Comparison of ENCODE assay signal across 26 cellular contexts in the genomic region with DNA sequence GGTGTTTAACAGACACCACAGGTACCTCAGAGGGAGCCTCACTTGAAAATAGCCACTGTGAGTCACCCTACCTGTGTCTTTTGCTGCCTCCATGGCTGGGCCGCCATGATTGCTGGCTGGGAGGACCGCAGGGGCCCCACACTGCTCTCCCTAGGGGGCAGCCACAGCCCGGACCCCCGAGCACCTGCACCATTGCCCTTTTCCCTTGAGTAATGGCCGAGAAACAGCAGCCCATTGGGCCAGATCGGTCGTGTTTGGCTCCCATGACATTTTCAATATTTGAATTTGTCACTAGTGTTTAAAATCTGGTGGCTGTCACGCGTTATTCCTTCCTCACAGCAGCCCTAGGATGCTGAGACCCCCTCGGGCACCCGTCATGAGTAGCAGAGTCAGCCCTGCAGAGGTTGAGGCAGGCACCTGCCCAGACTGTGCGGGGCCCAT. TPM values are rescaled to one million over a fixed set of nuclear protein-coding genes. Genes with fewer than 3 reads are reported as not detected.
DNase-seq lines count a peak whose midpoint lies in the region; FAIRE-seq and TF ChIP-seq lines count a peak whose summit lies in the region.
"Had no signal": no experiment of that assay in that cellular context is flagged by ENCODE, and none has a peak within 500 bp of the region (broad histone marks: within the 10 kb centered on the region; RNA-seq: fewer than 3 reads in every experiment).

No MANE protein-coding gene starts in this region.

- peaks cover 19% of the 10 kb centered on the region for H3K4me1 Mint-ChIP-seq in activated CD4-positive, alpha-beta memory T cell treated with anti-CD3 and anti-CD28 coated beads for 36 hours (ENCODE audit: low read depth)

- H4K20me1 ChIP-seq in BLaER1 treated with 17β-estradiol and CSF1 and Interleukin-3, amounts not matched to agents 10 nM and 100 nM: peaks cover 0 to 18% (median 0%) of the 10 kb centered on the region in 11 experiments; a peak in 2 of 22 replicates

- no peak for TF ChIP-seq CTCF in coronary artery (IDR thresholded peaks at IDR 0.05)

- H3K4me3 Mint-ChIP-seq in activated CD4-positive, alpha-beta memory T cell treated with anti-CD3 and anti-CD28 coated beads for 36 hours: no peak overlapping the region
- H3K4me3 Mint-ChIP-seq: CD4-positive, alpha-beta memory T cell had no signal

- H3K4me1 ChIP-seq in BLaER1 treated with 17β-estradiol and CSF1 and Interleukin-3, amounts not matched to agents 10 nM and 100 nM: peaks cover 5 to 65% (median 39%) of the 10 kb centered on the region in 10 experiments
- no peaks in the 10 kb centered on the region; the same call in 1 of the 2 replicates for H3K4me1 ChIP-seq in SJCRH30
- H3K4me1 ChIP-seq: Caco-2, HAP-1 had no signal

- peak overlapping the region in 6 of 11 experiments; percentile 19 to 52 (median 42); a peak in 8 of 22 replicates for H3K4me2 ChIP-seq in BLaER1 treated with 17β-estradiol and CSF1 and Interleukin-3, amounts not matched to agents 10 nM and 100 nM

- peaks cover 5% of the 10 kb centered on the region for H3K27me3 Mint-ChIP-seq in activated CD4-positive, alpha-beta memory T cell treated with anti-CD3 and anti-CD28 coated beads for 36 hours
- H3K27me3 Mint-ChIP-seq: CD4-positive, alpha-beta memory T cell had no signal

- POLR2A ChIA-PET in activated CD4-positive, alpha-beta memory T cell treated with anti-CD3 and anti-CD28 coated beads for 36 hours (lab: Charles Lee): no interaction called here

- FAIRE-seq in HTR-8/SVneo (lab: Jason Lieb, UNC): peak; percentile 75
- FAIRE-seq: GM12878, RCC 7860 had no signal

- CTCF ChIA-PET in activated CD4-positive, alpha-beta memory T cell treated with anti-CD3 and anti-CD28 coated beads for 36 hours (lab: Charles Lee): interaction anchor here (1.3 to 2.0 kb wide), 3 partner anchors 10 to 17 kb away, joined by 3 to 5 read pairs (median 3); no protein-coding TSS in a partner anchor

- peaks cover 0 to 32% (median 17%) of the 10 kb centered on the region in 11 experiments; a peak in 12 of 22 replicates for H3K27me3 ChIP-seq in BLaER1 treated with 17β-estradiol and CSF1 and Interleukin-3, amounts not matched to agents 10 nM and 100 nM
- peaks cover 5% of the 10 kb centered on the region for H3K27me3 ChIP-seq in SJCRH30

- H3K27ac Mint-ChIP-seq in activated CD4-positive, alpha-beta memory T cell treated with anti-CD3 and anti-CD28 coated beads for 36 hours: no peak overlapping the region
- H3K27ac Mint-ChIP-seq: CD4-positive, alpha-beta memory T cell had no signal

- DNase-seq in HTR-8/SVneo (ENCODE audit: insufficient read length, low spot score): no peak
- DNase-seq in coronary artery (ENCODE audit: low spot score): peak; percentile 56
- peak; percentile 76 for DNase-seq in mesenteric fat pad (ENCODE audit: low spot score)
- no peak for DNase-seq in occipital lobe (lab: John Stamatoyannopoulos, UW)
- DNase-seq in SJCRH30: no peak
- DNase-seq in NCI-H2081 (lab: John Stamatoyannopoulos, UW): no peak
- no peak for DNase-seq in activated CD4-positive, alpha-beta memory T cell treated with anti-CD3 and anti-CD28 coated beads for 36 hours
- DNase-seq: Caco-2; CD4-positive, alpha-beta memory T cell; DMS 273 treated with DMSO at 0.1 percent for 48 hours; DMS79 treated with DMSO at 0.1 percent for 48 hours; GM23248; Kasumi-1; NCI-H1417; NCI-H1694 treated with DMSO at 0.1 percent for 48 hours; NCI-H446; NCI-H526 treated with DMSO at 0.1 percent for 48 hours; OCI-M1; SHP77 had no signal

- H3K9me3 Mint-ChIP-seq in activated CD4-positive, alpha-beta memory T cell treated with anti-CD3 and anti-CD28 coated beads for 36 hours: no peaks in the 10 kb centered on the region

- H3K36me3 ChIP-seq in BLaER1 treated with 17β-estradiol and CSF1 and Interleukin-3, amounts not matched to agents 10 nM and 100 nM: no peaks in the 10 kb centered on the region
- H3K36me3 ChIP-seq in SJCRH30: no peaks in the 10 kb centered on the region
- H3K36me3 ChIP-seq: HAP-1 had no signal

- intact Hi-C loops in activated CD4-positive, alpha-beta memory T cell treated with anti-CD3 and anti-CD28 coated beads for 36 hours (cut with micrococcal nuclease): no loop called here

- H3K9me3 ChIP-seq in BLaER1 treated with 17β-estradiol and CSF1 and Interleukin-3, amounts not matched to agents 10 nM and 100 nM (replicated peaks in 1 of 11): no peaks in the 10 kb centered on the region
- no peaks in the 10 kb centered on the region for H3K9me3 ChIP-seq in SJCRH30 (replicated peaks)
- H3K9me3 ChIP-seq: Caco-2, HAP-1 had no signal

- peaks cover 13% of the 10 kb centered on the region for H3K36me3 Mint-ChIP-seq in activated CD4-positive, alpha-beta memory T cell treated with anti-CD3 and anti-CD28 coated beads for 36 hours

- no peak overlapping the region for H3K9ac ChIP-seq in BLaER1 treated with 17β-estradiol and CSF1 and Interleukin-3, amounts not matched to agents 10 nM and 100 nM
- H3K9ac ChIP-seq: GM23248 had no signal

- no peak overlapping the region for H3K4me3 ChIP-seq in BLaER1 treated with 17β-estradiol and CSF1 and Interleukin-3, amounts not matched to agents 10 nM and 100 nM
- H3K4me3 ChIP-seq in coronary artery (no peak overlapping the region), SJCRH30 (no peak overlapping the region)
- H3K4me3 ChIP-seq: GM12878, GM23248, HAP-1, SK-N-MC had no signal

- no peak overlapping the region for H3K27ac ChIP-seq in BLaER1 treated with 17β-estradiol and CSF1 and Interleukin-3, amounts not matched to agents 10 nM and 100 nM
- H3K27ac ChIP-seq in coronary artery: no peak overlapping the region
- no peak overlapping the region for H3K27ac ChIP-seq in SJCRH30
- H3K27ac ChIP-seq: GM23248, SK-N-MC had no signal

RNA-seq across cellular contexts. Expression of gene ZBP1, which starts 6.7 kb away (rescaled TPM):
- total RNA-seq in mesenteric fat pad (0.26 TPM), occipital lobe (not detected)
- 0.02 TPM in 1 of 2 replicates, not detected in the other for total RNA-seq in SJCRH30 (2014; rRNA removed; shearing (Covaris generic))
- 1 to 10 TPM in 1 of 2 experiments, under 1 TPM in 1; 0.73 to 1.1 TPM for total RNA-seq in activated CD4-positive, alpha-beta memory T cell treated with anti-CD3 and anti-CD28 coated beads for 36 hours
- total RNA-seq: A673, Caco-2, GM23248, MCF 10A had no signal

RNA-seq across cellular contexts. Expression of gene PCK1, which starts 52.6 kb away (rescaled TPM):
- total RNA-seq in mesenteric fat pad: 331 TPM
- total RNA-seq in occipital lobe: 0.31 TPM
- total RNA-seq in SJCRH30 (2014; rRNA removed; shearing (Covaris generic)): 0.05 TPM in 1 of 2 replicates, not detected in the other
- not detected for total RNA-seq in activated CD4-positive, alpha-beta memory T cell treated with anti-CD3 and anti-CD28 coated beads for 36 hours
- total RNA-seq: A673; Caco-2; CD4-positive, alpha-beta memory T cell; GM23248; MCF 10A had no signal

Comparison
In these comparisons a context has a peak if more than half of its experiments do, and no peak if none do; other contexts are left out.
1. DNase-seq: peak in coronary artery (single experiment) and mesenteric fat pad (single experiment); none in HTR-8/SVneo (single experiment), occipital lobe (single experiment), SJCRH30 (0 of 2), NCI-H2081 (0 of 2) and activated CD4-positive, alpha-beta memory T cell treated with anti-CD3 and anti-CD28 coated beads for 36 hours (single experiment).
2. RNA of gene PCK1, which starts 52.6 kb away (total RNA-seq): 331 TPM in mesenteric fat pad (single experiment); 0.31 TPM in occipital lobe (single experiment), 0.05 TPM in SJCRH30 and not detected in activated CD4-positive, alpha-beta memory T cell treated with anti-CD3 and anti-CD28 coated beads for 36 hours; every median in the first group is over 100 times any median in the second.